8 cellular contexts compared by ENCODE assay signal in genomic region chr11:30585892-30586250, GRCh38. TPM values are rescaled to one million over a fixed set of nuclear protein-coding genes. Genes with fewer than 3 reads are reported as not detected.
DNase-seq lines count a peak whose midpoint lies in the region; ATAC-seq and TF ChIP-seq lines count a peak whose summit lies in the region.

No MANE protein-coding gene starts in this region.

- H3K9me3 ChIP-seq in right atrium auricular region (no peaks in the 10 kb centered on the region), prostate gland (no peaks in the 10 kb centered on the region)

- H3K4me1 ChIP-seq in right atrium auricular region: peaks cover 0 to 14% of the 10 kb centered on the region in 2 donors
- H3K4me1 ChIP-seq in prostate gland (replicated peaks): no peaks in the 10 kb centered on the region

- peaks cover 13% of the 10 kb centered on the region for H3K4me1 Mint-ChIP-seq in activated B cell treated with CpG ODN at 0.5 μM for 24 hours

- no peaks in the 10 kb centered on the region for H3K36me3 ChIP-seq in right atrium auricular region
- H3K36me3 ChIP-seq in prostate gland: no peaks in the 10 kb centered on the region

- CTCF ChIA-PET in activated B cell treated with CpG ODN at 0.5 μM for 24 hours (lab: Charles Lee): no interaction called here

- peak; percentile 44 for DNase-seq in NCI-H2171 treated with DMSO at 0.1 percent for 48 hours (lab: John Stamatoyannopoulos, UW)
- DNase-seq in NCI-H2171 (lab: John Stamatoyannopoulos, UW): no peak
- no peak for DNase-seq in activated B cell treated with CpG ODN at 0.5 μM for 24 hours
- DNase-seq in right atrium auricular region (ENCODE audit: low spot score): no peak
- DNase-seq in prostate gland (ENCODE audit: low spot score): peak; percentile 40
- DNase-seq in SIG-M5 treated with dmso at 0.1 percent for 504 hours (lab: John Stamatoyannopoulos, UW; ENCODE audit: unreplicated experiment): no peak
- no peak for DNase-seq in COR-L47 (lab: John Stamatoyannopoulos, UW)

- H3K4me3 ChIP-seq in right atrium auricular region: peak overlapping the region; percentile 79 to 88
- peak overlapping the region; percentile 84 to 88 for H3K4me3 ChIP-seq in prostate gland

- no peak overlapping the region for H3K27ac Mint-ChIP-seq in activated B cell treated with CpG ODN at 0.5 μM for 24 hours

- peak; percentile 14 for TF ChIP-seq POLR2A in prostate gland (IDR thresholded peaks at IDR 0.05)

- intact Hi-C loops in activated B cell treated with CpG ODN at 0.5 μM for 24 hours (cut with micrococcal nuclease) (loop anchor here (10.0 kb wide), 1 partner anchor 241 kb away; no protein-coding TSS in a partner anchor), prostate gland (cut with DNase I) (loop anchor here (10.0 kb wide), 2 partner anchors 101 to 231 kb away; no protein-coding TSS in a partner anchor)

- peaks cover 48% of the 10 kb centered on the region for H3K27me3 Mint-ChIP-seq in activated B cell treated with CpG ODN at 0.5 μM for 24 hours

- H3K36me3 Mint-ChIP-seq in activated B cell treated with CpG ODN at 0.5 μM for 24 hours (ENCODE audit: low read depth): no peaks in the 10 kb centered on the region

- TF ChIP-seq CTCF in activated B cell treated with CpG ODN at 0.5 μM for 24 hours (IDR thresholded peaks at IDR 0.05) (no peak), right atrium auricular region (IDR thresholded peaks at IDR 0.05) (no peak), prostate gland (IDR thresholded peaks at IDR 0.05) (no peak)

- under 1% methylated on average over 29 of the region's 42 CpGs for WGBS in prostate gland

- peak overlapping the region; percentile 73 for H3K4me3 Mint-ChIP-seq in activated B cell treated with CpG ODN at 0.5 μM for 24 hours

- POLR2A ChIA-PET in activated B cell treated with CpG ODN at 0.5 μM for 24 hours (lab: Charles Lee): interaction anchor here (0.8 kb wide), 1 partner anchor 263 kb away, joined by 3 read pairs; the partner anchor contains the start of gene ARL14EP

- no peaks in the 10 kb centered on the region for H3K9me3 Mint-ChIP-seq in activated B cell treated with CpG ODN at 0.5 μM for 24 hours

- H3K27me3 ChIP-seq in right atrium auricular region: no peaks in the 10 kb centered on the region
- H3K27me3 ChIP-seq in prostate gland (replicated peaks; ENCODE audit: insufficient read depth): no peaks in the 10 kb centered on the region

- H3K27ac ChIP-seq in right atrium auricular region (peak overlapping the region; percentile 82 to 85), prostate gland (peak overlapping the region; percentile 94 to 96)

- ATAC-seq in HG02763 (IDR thresholded peaks at IDR 0.05; ENCODE audit: unreplicated experiment) (peak; percentile 18), activated B cell treated with CpG ODN at 0.5 μM for 24 hours (ENCODE audit: low read depth) (peak; percentile 28)

RNA-seq across cellular contexts. Expression of gene MPPED2, which starts 0.3 kb away (rescaled TPM):
- total RNA-seq in activated B cell treated with CpG ODN at 0.5 μM for 24 hours: 0.37 and 1.7 TPM in 2 replicates
- total RNA-seq in right atrium auricular region: 1 to 10 TPM; 1.1 to 1.6 TPM
- total RNA-seq in prostate gland: 10 to 100 TPM; 28.4 to 34.9 TPM

Comparison
In these comparisons a context has a peak if more than half of its experiments do, and no peak if none do; other contexts are left out.
1. DNase-seq: peak in NCI-H2171 treated with DMSO at 0.1 percent for 48 hours (single experiment) and prostate gland (single experiment); none in NCI-H2171 (single experiment), activated B cell treated with CpG ODN at 0.5 μM for 24 hours (single experiment), right atrium auricular region (single experiment), SIG-M5 treated with dmso at 0.1 percent for 504 hours (single experiment) and COR-L47 (single experiment).
2. RNA of gene MPPED2, which starts 0.3 kb away (total RNA-seq): 28.4 to 34.9 TPM in prostate gland; 0.37 to 1.7 TPM in activated B cell treated with CpG ODN at 0.5 μM for 24 hours and 1.1 to 1.6 TPM in right atrium auricular region; every median in the first group is over 10 times any median in the second.